ENCODE assay signal across 29 cellular contexts in genomic region chr12:15729097-15729496, GRCh38.
"Had no signal": no experiment of that assay in that cellular context is flagged by ENCODE, and none has a peak within 500 bp of the region (broad histone marks: within the 10 kb centered on the region; RNA-seq: fewer than 3 reads in every experiment).

No MANE protein-coding gene starts in this region.

- H3K4me3 Mint-ChIP-seq: activated CD4-positive, alpha-beta T cell treated with anti-CD3 and anti-CD28 coated beads, Interleukin-2, amount 10 ng/mL, durations not matched to agents 7 days and 5 days; activated CD8-positive, alpha-beta memory T cell treated with anti-CD3 and anti-CD28 coated beads, Interleukin-2, amount 10 ng/mL, durations not matched to agents 7 days and 5 days; activated CD8-positive, alpha-beta T cell treated with anti-CD3 and anti-CD28 coated beads for 36 hours; activated T-helper 17 cell treated with anti-CD3 and anti-CD28 coated beads, Interleukin-2, amount 50 U/mL, for 72 hours; central memory CD8-positive, alpha-beta T cell; effector memory CD8-positive, alpha-beta T cell; natural killer cell treated with Interleukin-12 subunit alpha and Interleukin-12 subunit beta and Interleukin-15 and Interleukin-18, amount 100 ng/mL, for 72 hours; stimulated activated effector memory CD8-positive, alpha-beta T cell treated with anti-CD3 and anti-CD28 coated beads, Interleukin-12 subunit alpha, Interleukin-12 subunit beta, amount 100 ng/mL, for 72 hours; stimulated activated naive CD8-positive, alpha-beta T cell treated with anti-CD3 and anti-CD28 coated beads, Interleukin-15, amount 100 ng/mL, for 72 hours had no signal

- ATAC-seq: activated CD8-positive, alpha-beta memory T cell treated with anti-CD3 and anti-CD28 coated beads, Interleukin-2, amount 10 ng/mL, durations not matched to agents 7 days and 5 days; activated CD8-positive, alpha-beta T cell treated with anti-CD3 and anti-CD28 coated beads for 36 hours; activated naive CD4-positive, alpha-beta T cell treated with anti-CD3 and anti-CD28 coated beads, Interleukin-2, amount 50 U/mL, for 72 hours; activated T-helper 17 cell treated with anti-CD3 and anti-CD28 coated beads, Interleukin-2, amount 50 U/mL, for 72 hours; effector memory CD8-positive, alpha-beta T cell; gastrocnemius medialis; natural killer cell treated with Interleukin-12 subunit alpha and Interleukin-12 subunit beta and Interleukin-15 and Interleukin-18, amount 100 ng/mL, for 72 hours; psoas muscle; stimulated activated effector memory CD8-positive, alpha-beta T cell treated with anti-CD3 and anti-CD28 coated beads, Interleukin-12 subunit alpha, Interleukin-12 subunit beta, amount 100 ng/mL, for 72 hours; stimulated activated naive CD8-positive, alpha-beta T cell treated with anti-CD3 and anti-CD28 coated beads, Interleukin-15, amount 100 ng/mL, for 72 hours had no signal

- H3K27ac Mint-ChIP-seq: activated CD4-positive, alpha-beta T cell treated with anti-CD3 and anti-CD28 coated beads, Interleukin-2, amount 10 ng/mL, durations not matched to agents 7 days and 5 days; activated CD8-positive, alpha-beta memory T cell treated with anti-CD3 and anti-CD28 coated beads, Interleukin-2, amount 10 ng/mL, durations not matched to agents 7 days and 5 days; activated CD8-positive, alpha-beta T cell treated with anti-CD3 and anti-CD28 coated beads for 36 hours; activated naive CD4-positive, alpha-beta T cell treated with anti-CD3 and anti-CD28 coated beads, Interleukin-2, amount 50 U/mL, for 72 hours; activated T-helper 17 cell treated with anti-CD3 and anti-CD28 coated beads, Interleukin-2, amount 50 U/mL, for 72 hours; effector memory CD8-positive, alpha-beta T cell; natural killer cell treated with Interleukin-12 subunit alpha and Interleukin-12 subunit beta and Interleukin-15 and Interleukin-18, amount 100 ng/mL, for 72 hours; stimulated activated effector memory CD8-positive, alpha-beta T cell treated with anti-CD3 and anti-CD28 coated beads, Interleukin-12 subunit alpha, Interleukin-12 subunit beta, amount 100 ng/mL, for 72 hours; stimulated activated naive CD8-positive, alpha-beta T cell treated with anti-CD3 and anti-CD28 coated beads, Interleukin-15, amount 100 ng/mL, for 72 hours had no signal

- H3K9me3 ChIP-seq: colonic mucosa, esophagus muscularis mucosa, gastrocnemius medialis, left lung, pancreas, psoas muscle, right atrium auricular region, suprapubic skin, tibial nerve had no signal

- H3K4me1 Mint-ChIP-seq: activated CD4-positive, alpha-beta T cell treated with anti-CD3 and anti-CD28 coated beads, Interleukin-2, amount 10 ng/mL, durations not matched to agents 7 days and 5 days; activated CD8-positive, alpha-beta memory T cell treated with anti-CD3 and anti-CD28 coated beads, Interleukin-2, amount 10 ng/mL, durations not matched to agents 7 days and 5 days; activated T-helper 17 cell treated with anti-CD3 and anti-CD28 coated beads, Interleukin-2, amount 50 U/mL, for 72 hours; central memory CD8-positive, alpha-beta T cell; stimulated activated effector memory CD8-positive, alpha-beta T cell treated with anti-CD3 and anti-CD28 coated beads, Interleukin-12 subunit alpha, Interleukin-12 subunit beta, amount 100 ng/mL, for 72 hours; stimulated activated naive CD8-positive, alpha-beta T cell treated with anti-CD3 and anti-CD28 coated beads, Interleukin-15, amount 100 ng/mL, for 72 hours had no signal

- H3K36me3 ChIP-seq: colonic mucosa, esophagus muscularis mucosa, gastrocnemius medialis, left lung, pancreas, right atrium auricular region, suprapubic skin, tibial nerve, WERI-Rb-1 had no signal

- H3K4me3 ChIP-seq: colonic mucosa, dorsolateral prefrontal cortex, esophagus muscularis mucosa, gastrocnemius medialis, left lung, pancreas, psoas muscle, right atrium auricular region, skin epidermis, suprapubic skin, tibial nerve had no signal

- H3K4me1 ChIP-seq: psoas muscle had no signal

- DNase-seq: activated CD4-positive, alpha-beta T cell treated with anti-CD3 and anti-CD28 coated beads, Interleukin-2, amount 10 ng/mL, durations not matched to agents 7 days and 5 days; activated CD4-positive, CD25-positive, alpha-beta regulatory T cell treated with anti-CD3 and anti-CD28 coated beads, Interleukin-2, amount 50 U/mL, for 72 hours; activated CD8-positive, alpha-beta memory T cell treated with anti-CD3 and anti-CD28 coated beads, Interleukin-2, amount 10 ng/mL, durations not matched to agents 7 days and 5 days; activated CD8-positive, alpha-beta T cell treated with anti-CD3 and anti-CD28 coated beads for 36 hours; activated T-cell treated with anti-CD3 and anti-CD28 coated beads for 4 hours; aorta; colonic mucosa; dorsolateral prefrontal cortex; effector memory CD8-positive, alpha-beta T cell; gastrocnemius medialis; hippocampal formation; kidney glomerular epithelial cell; left lung; pancreas; psoas muscle; stimulated activated CD4-positive, alpha-beta T cell treated with anti-CD3 and anti-CD28 coated beads, Interleukin-2, amount 100 ng/mL, for 24 hours; stimulated activated naive CD8-positive, alpha-beta T cell treated with anti-CD3 and anti-CD28 coated beads, Interleukin-15, amount 100 ng/mL, for 72 hours; T-helper 2 cell; WERI-Rb-1 had no signal

- H3K27me3 Mint-ChIP-seq: activated T-helper 17 cell treated with anti-CD3 and anti-CD28 coated beads, Interleukin-2, amount 50 U/mL, for 72 hours had no signal

- H3K27ac ChIP-seq: colonic mucosa, dorsolateral prefrontal cortex, esophagus muscularis mucosa, gastrocnemius medialis, left lung, pancreas, psoas muscle, right atrium auricular region, suprapubic skin, tibial nerve, WERI-Rb-1 had no signal

- H3K27me3 ChIP-seq: colonic mucosa, dorsolateral prefrontal cortex, esophagus muscularis mucosa, gastrocnemius medialis, left lung, pancreas, right atrium auricular region, suprapubic skin, tibial nerve had no signal

- H3K36me3 Mint-ChIP-seq: activated CD8-positive, alpha-beta memory T cell treated with anti-CD3 and anti-CD28 coated beads, Interleukin-2, amount 10 ng/mL, durations not matched to agents 7 days and 5 days; activated naive CD4-positive, alpha-beta T cell treated with anti-CD3 and anti-CD28 coated beads, Interleukin-2, amount 50 U/mL, for 72 hours; natural killer cell treated with Interleukin-12 subunit alpha and Interleukin-12 subunit beta and Interleukin-15 and Interleukin-18, amount 100 ng/mL, for 72 hours; stimulated activated effector memory CD8-positive, alpha-beta T cell treated with anti-CD3 and anti-CD28 coated beads, Interleukin-12 subunit alpha, Interleukin-12 subunit beta, amount 100 ng/mL, for 72 hours had no signal

- H3K9me3 Mint-ChIP-seq: activated CD4-positive, alpha-beta T cell treated with anti-CD3 and anti-CD28 coated beads, Interleukin-2, amount 10 ng/mL, durations not matched to agents 7 days and 5 days; activated CD8-positive, alpha-beta T cell treated with anti-CD3 and anti-CD28 coated beads for 36 hours; activated naive CD4-positive, alpha-beta T cell treated with anti-CD3 and anti-CD28 coated beads, Interleukin-2, amount 50 U/mL, for 72 hours; activated T-helper 17 cell treated with anti-CD3 and anti-CD28 coated beads, Interleukin-2, amount 50 U/mL, for 72 hours; central memory CD8-positive, alpha-beta T cell; effector memory CD8-positive, alpha-beta T cell; natural killer cell treated with Interleukin-12 subunit alpha and Interleukin-12 subunit beta and Interleukin-15 and Interleukin-18, amount 100 ng/mL, for 72 hours; stimulated activated effector memory CD8-positive, alpha-beta T cell treated with anti-CD3 and anti-CD28 coated beads, Interleukin-12 subunit alpha, Interleukin-12 subunit beta, amount 100 ng/mL, for 72 hours; stimulated activated naive CD8-positive, alpha-beta T cell treated with anti-CD3 and anti-CD28 coated beads, Interleukin-15, amount 100 ng/mL, for 72 hours had no signal
